In genomic region chr5:124740991-124741583, GRCh38 we compare ENCODE assay signal across 8 cellular contexts. TPM values are rescaled to one million over a fixed set of nuclear protein-coding genes. Genes with fewer than 3 reads are reported as not detected.
A peak's percentile ranks its signal among the peaks of the same experiment; 100 is the strongest.
DNase-seq lines count a peak whose midpoint lies in the region; ATAC-seq and TF ChIP-seq lines count a peak whose summit lies in the region.

No MANE protein-coding gene starts in this region.

- peaks cover 26 to 42% (median 36%) of the 10 kb centered on the region in 3 donors for H3K4me1 Mint-ChIP-seq in IgD-negative memory B cell
- peaks cover 8% of the 10 kb centered on the region for H3K4me1 Mint-ChIP-seq in MCF 10A (ENCODE audit: insufficient read depth, unreplicated experiment)
- H3K4me1 Mint-ChIP-seq in activated T-cell treated with anti-CD3 and anti-CD28 coated beads, Interleukin-2, amount 50 U/mL, for 72 hours (ENCODE audit: low read depth), result peaks cover 5% of the 10 kb centered on the region

- POLR2A ChIA-PET in MCF 10A (lab: Yijun Ruan, JAX), result interaction anchor here (0.6 to 4.1 kb wide), 38 partner anchors 8 to 1384 kb away, joined by 3 to 45 read pairs (median 4); no protein-coding TSS in a partner anchor

- intact Hi-C loops in MCF 10A (cut with micrococcal nuclease), result loop anchor here (1.0 to 10.0 kb wide), 8 partner anchors 43 to 789 kb away; no protein-coding TSS in a partner anchor
- intact Hi-C loops in left lung (cut with DNase I), result loop anchor here in 1 of 2 donors (5.0 kb wide), 1 partner anchor 89 kb away; no protein-coding TSS in a partner anchor

- DNase-seq in AG20443 (ENCODE audit: low spot score), result peak; percentile 35
- DNase-seq in MCF 10A (ENCODE audit: unreplicated experiment), result peak; percentile 90
- DNase-seq in left lung, result no peak
- no peak for DNase-seq in activated T-cell treated with anti-CD3 and anti-CD28 coated beads, Interleukin-2, amount 50 U/mL, for 72 hours
- no peak for DNase-seq in activated effector memory CD4-positive, alpha-beta T cell treated with anti-CD3 and anti-CD28 coated beads, Interleukin-2, amount 50 U/mL, for 16 hours

- H3K9me3 ChIP-seq in left lung, result no peaks in the 10 kb centered on the region

- H3K36me3 Mint-ChIP-seq in IgD-negative memory B cell, result no peaks in the 10 kb centered on the region
- H3K36me3 Mint-ChIP-seq in MCF 10A (ENCODE audit: insufficient read depth, unreplicated experiment), result peaks cover 16% of the 10 kb centered on the region
- no peaks in the 10 kb centered on the region for H3K36me3 Mint-ChIP-seq in activated T-cell treated with anti-CD3 and anti-CD28 coated beads, Interleukin-2, amount 50 U/mL, for 72 hours (ENCODE audit: insufficient read depth in 2 of 2)

- peak overlapping the region in 1 of 4 donors; percentile 24 for H3K4me3 Mint-ChIP-seq in IgD-negative memory B cell
- H3K4me3 Mint-ChIP-seq in MCF 10A (ENCODE audit: unreplicated experiment), result no peak overlapping the region
- H3K4me3 Mint-ChIP-seq in activated T-cell treated with anti-CD3 and anti-CD28 coated beads, Interleukin-2, amount 50 U/mL, for 72 hours, result no peak overlapping the region

- BruUV-seq in MCF 10A (replicated peaks; lab: Mats Ljungman, UMichigan), result no TSS peak

- CTCF ChIA-PET in MCF 10A (lab: Yijun Ruan, JAX), result interaction anchor here (0.5 to 1.3 kb wide), 2 partner anchors 58 to 331 kb away, joined by 3 to 4 read pairs; no protein-coding TSS in a partner anchor

- ATAC-seq in left lung, result no peak
- ATAC-seq in activated T-cell treated with anti-CD3 and anti-CD28 coated beads, Interleukin-2, amount 50 U/mL, for 72 hours (replicated peaks in 1 of 2), result no peak
- no peak for ATAC-seq in HG03469 (IDR thresholded peaks at IDR 0.05; ENCODE audit: unreplicated experiment)
- ATAC-seq in GM21367 (IDR thresholded peaks at IDR 0.05; ENCODE audit: unreplicated experiment), result no peak

- peaks cover 11% of the 10 kb centered on the region for H3K27me3 Mint-ChIP-seq in IgD-negative memory B cell
- H3K27me3 Mint-ChIP-seq in MCF 10A (ENCODE audit: insufficient read depth, unreplicated experiment), result no peaks in the 10 kb centered on the region
- peaks cover 27% of the 10 kb centered on the region for H3K27me3 Mint-ChIP-seq in activated T-cell treated with anti-CD3 and anti-CD28 coated beads, Interleukin-2, amount 50 U/mL, for 72 hours (ENCODE audit: low read depth)

- peak overlapping the region in 1 of 2 donors; percentile 61 for H3K4me3 ChIP-seq in left lung

- H3K27me3 ChIP-seq in left lung, result peaks cover 0 to 22% of the 10 kb centered on the region in 2 donors

- TF ChIP-seq CTCF in MCF 10A (IDR thresholded peaks at IDR 0.05; ENCODE audit: unreplicated experiment) (no peak), left lung (IDR thresholded peaks at IDR 0.05) (no peak)

- H3K27ac ChIP-seq in left lung, result peak overlapping the region; percentile 89 to 94

- H3K4me1 ChIP-seq in left lung, result peaks cover 15 to 68% of the 10 kb centered on the region in 2 donors

- H3K36me3 ChIP-seq in left lung, result no peaks in the 10 kb centered on the region

- peak overlapping the region in 2 of 3 donors; percentile 55 to 91 for H3K27ac Mint-ChIP-seq in IgD-negative memory B cell
- H3K27ac Mint-ChIP-seq in MCF 10A (ENCODE audit: low read depth, unreplicated experiment), result no peak overlapping the region
- no peak overlapping the region for H3K27ac Mint-ChIP-seq in activated T-cell treated with anti-CD3 and anti-CD28 coated beads, Interleukin-2, amount 50 U/mL, for 72 hours

- H3K9me3 Mint-ChIP-seq in IgD-negative memory B cell (peaks cover 0 to 3% (median 0%) of the 10 kb centered on the region in 3 donors), MCF 10A (ENCODE audit: unreplicated experiment) (no peaks in the 10 kb centered on the region)
- no peaks in the 10 kb centered on the region for H3K9me3 Mint-ChIP-seq in activated T-cell treated with anti-CD3 and anti-CD28 coated beads, Interleukin-2, amount 50 U/mL, for 72 hours

RNA-seq across cellular contexts. Expression of gene ZNF608, which starts 5.4 kb away (rescaled TPM):
- 6.4 TPM for polyA plus RNA-seq in IgD-negative memory B cell
- total RNA-seq in MCF 10A (2022) (8.4 and 10.4 TPM in 2 replicates), left lung (10 to 100 TPM; 21.9 to 24.0 TPM)
- total RNA-seq in activated T-cell treated with anti-CD3 and anti-CD28 coated beads, Interleukin-2, amount 50 U/mL, for 72 hours, result under 1 TPM in 1 of 2 donors, not detected in 1; 0.05 TPM

Comparison
In these comparisons a context has a peak if more than half of its experiments do, and no peak if none do; other contexts are left out.
1. DNase-seq: peak in AG20443 (single experiment) and MCF 10A (single experiment); none in left lung (0 of 2), activated T-cell treated with anti-CD3 and anti-CD28 coated beads, Interleukin-2, amount 50 U/mL, for 72 hours (0 of 2) and activated effector memory CD4-positive, alpha-beta T cell treated with anti-CD3 and anti-CD28 coated beads, Interleukin-2, amount 50 U/mL, for 16 hours (single experiment).
2. H3K27ac Mint-ChIP-seq: peak in IgD-negative memory B cell (2 of 3); none in MCF 10A (single experiment) and activated T-cell treated with anti-CD3 and anti-CD28 coated beads, Interleukin-2, amount 50 U/mL, for 72 hours (single experiment).